Comparison of ENCODE assay signal across 8 cellular contexts in the genomic region with DNA sequence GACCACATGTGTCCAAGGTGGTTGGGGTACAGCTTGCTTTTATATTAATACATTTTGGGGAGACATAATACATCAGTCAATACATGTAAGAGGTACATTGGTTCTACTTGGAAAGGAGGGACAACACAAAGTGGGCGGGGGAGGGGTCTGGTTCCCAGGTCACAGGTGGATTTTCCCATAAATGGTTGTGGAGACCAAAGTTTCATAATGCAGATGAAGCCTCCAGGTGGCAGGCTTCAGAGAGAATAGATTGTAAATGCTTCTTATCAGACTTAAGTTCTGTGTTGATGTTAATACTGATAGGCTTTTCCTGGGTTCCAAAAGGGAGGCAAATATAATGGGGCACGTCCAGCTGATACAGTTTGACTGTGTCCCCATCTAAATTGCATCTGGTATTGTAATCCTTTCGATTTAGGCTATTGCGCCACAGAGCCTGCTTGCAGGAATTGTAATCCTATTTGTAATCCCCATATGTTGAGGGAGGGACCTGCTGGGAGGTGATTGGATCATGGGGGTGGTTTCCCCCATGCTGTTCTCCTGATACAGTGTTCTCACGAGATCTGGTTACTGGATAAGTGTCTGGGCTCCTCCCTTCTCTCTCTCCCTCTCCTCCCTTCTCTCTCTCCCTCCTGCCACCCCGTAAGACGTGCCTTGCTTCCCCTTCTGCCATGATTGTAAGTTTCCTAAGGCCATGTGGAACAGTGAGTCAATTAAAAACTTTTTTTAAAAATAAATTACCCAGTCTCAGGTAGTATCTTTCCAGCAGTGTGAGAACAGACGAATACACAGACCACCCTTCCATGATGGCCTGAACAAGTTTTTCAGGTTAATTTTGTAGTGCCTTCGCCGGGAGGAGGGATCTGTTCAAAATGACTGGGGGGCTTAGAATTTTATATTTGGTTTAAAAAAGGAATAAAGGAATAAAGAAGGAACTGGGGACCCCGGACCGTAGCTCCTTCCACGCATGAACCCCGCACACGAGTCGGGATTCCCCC. TPM values are rescaled to one million over a fixed set of nuclear protein-coding genes. Genes with fewer than 3 reads are reported as not detected.
A peak's percentile ranks its signal among the peaks of the same experiment; 100 is the strongest.
DNase-seq lines count a peak whose midpoint lies in the region; ATAC-seq, FAIRE-seq and TF ChIP-seq lines count a peak whose summit lies in the region.

No MANE protein-coding gene starts in this region.

- H2BK20ac ChIP-seq in H1 (ENCODE audit: low read length): no peak overlapping the region

- no peaks in the 10 kb centered on the region for H3K79me1 ChIP-seq in H1 (ENCODE audit: low read depth, low read length)

- H3K4me3 ChIP-seq in HAP-1 (peak overlapping the region; percentile 68), H1 (ENCODE audit: extremely low read depth in 1 of 4, insufficient read depth in 2 of 4, low read depth in 3 of 4, low read length in 4 of 4) (peak overlapping the region; percentile 74 to 90 (median 83))

- peak in 1 of 2 experiments; percentile 67; a peak in 1 of 3 replicates for TF ChIP-seq POLR2A in H1 (IDR thresholded peaks at IDR 0.05; ENCODE audit: control extremely low read depth in 1 of 2, low read depth in 2 of 2, low read length in 2 of 2)

- no peak overlapping the region for H4K5ac ChIP-seq in H1 (ENCODE audit: insufficient read length, low read depth, low read length)

- no peak overlapping the region for H2BK5ac ChIP-seq in H1 (ENCODE audit: low read depth, low read length)

- H2BK15ac ChIP-seq in H1 (ENCODE audit: low read length): no peak overlapping the region

- no peak for TF ChIP-seq RAD21 in H1 (IDR thresholded peaks at IDR 0.05 in 1 of 2, conservative IDR thresholded peaks at IDR 0.05 in 1 of 2; ENCODE audit: low read depth in 2 of 2, low read length in 2 of 2)

- FAIRE-seq in RCC 7860 (lab: Jason Lieb, UNC) (peak; percentile 54), H1 (lab: Jason Lieb, UNC) (peak; percentile 50)

- no peak overlapping the region for H2AK5ac ChIP-seq in H1 (ENCODE audit: low read depth, low read length)

- no peaks in the 10 kb centered on the region for H3K23me2 ChIP-seq in H1 (ENCODE audit: low read depth, low read length)

- POLR2A ChIA-PET in H1 (lab: Charles Lee; ENCODE audit: partially characterized antibody): interaction anchor here (0.8 to 2.1 kb wide), 12 partner anchors 8 to 463 kb away, joined by 3 to 9 read pairs (median 4); a partner anchor contains a TSS

- H3K14ac ChIP-seq in H1 (ENCODE audit: insufficient read length): no peak overlapping the region

- H3K9me3 ChIP-seq in HAP-1: peaks cover 19% of the 10 kb centered on the region
- no peaks in the 10 kb centered on the region; a peak in 1 of 4 replicates for H3K9me3 ChIP-seq in H1 (ENCODE audit: insufficient read depth in 2 of 2, low read depth in 1 of 2, low read length in 1 of 2)

- peaks cover 5% of the 10 kb centered on the region for H3K36me3 Mint-ChIP-seq in natural killer cell treated with Interleukin-12 subunit alpha and Interleukin-12 subunit beta and Interleukin-15 and Interleukin-18, amount 100 ng/mL, for 72 hours

- H3K27me3 ChIP-seq in HAP-1 (ENCODE audit: low read depth) (no peaks in the 10 kb centered on the region), H1 (replicated peaks in 1 of 4; ENCODE audit: control insufficient read depth in 3 of 4, extremely low read depth in 1 of 4, insufficient read depth in 3 of 4, low read length in 3 of 4) (peaks cover 0 to 6% (median 1%) of the 10 kb centered on the region in 4 experiments; a peak in 3 of 7 replicates)

- H4K8ac ChIP-seq in H1 (ENCODE audit: extremely low read depth, insufficient read depth, low read length): no peak overlapping the region

- in situ Hi-C loops in HAP-1 (cut with MboI; ENCODE audit: low sequenced_read_pairs): no loop called here

- H3K4me1 ChIP-seq in HAP-1 (peaks cover 3% of the 10 kb centered on the region; the same call in 1 of the 2 replicates), H1 (replicated peaks in 1 of 4; ENCODE audit: control insufficient read depth in 3 of 4, insufficient read depth in 4 of 4, low read length in 3 of 4) (peaks cover 0 to 4% (median 2%) of the 10 kb centered on the region in 4 experiments; a peak in 4 of 7 replicates)

- H3K23ac ChIP-seq in H1 (ENCODE audit: insufficient read length): no peak overlapping the region

- no peak overlapping the region for H3K27ac Mint-ChIP-seq in natural killer cell treated with Interleukin-12 subunit alpha and Interleukin-12 subunit beta and Interleukin-15 and Interleukin-18, amount 100 ng/mL, for 72 hours

- peak; percentile 43 to 56 for DNase-seq in HAP-1 (ENCODE audit: low spot score in 2 of 2)
- DNase-seq in RCC 7860 (ENCODE audit: low spot score): peak; percentile 75
- peak; percentile 44 to 57 for DNase-seq in H1 (ENCODE audit: low read depth in 1 of 2, low spot score in 2 of 2)
- no peak for DNase-seq in natural killer cell treated with Interleukin-12 subunit alpha and Interleukin-12 subunit beta and Interleukin-15 and Interleukin-18, amount 100 ng/mL, for 72 hours (ENCODE audit: low spot score)
- DNase-seq in NCI-H128 (lab: John Stamatoyannopoulos, UW; ENCODE audit: unreplicated experiment): no peak
- no peak for DNase-seq in nucleus accumbens (lab: John Stamatoyannopoulos, UW)

- H4K20me1 ChIP-seq in H1 (replicated peaks in 1 of 2; ENCODE audit: control insufficient read depth in 1 of 2, insufficient read depth in 2 of 2, low read length in 2 of 2): no peaks in the 10 kb centered on the region

- no peak overlapping the region for H3K4ac ChIP-seq in H1 (replicated peaks; ENCODE audit: insufficient read length, low read depth, low read length)

- peaks cover 15 to 25% of the 10 kb centered on the region in 2 donors for H3K27me3 Mint-ChIP-seq in natural killer cell treated with Interleukin-12 subunit alpha and Interleukin-12 subunit beta and Interleukin-15 and Interleukin-18, amount 100 ng/mL, for 72 hours

- ATAC-seq in natural killer cell treated with Interleukin-12 subunit alpha and Interleukin-12 subunit beta and Interleukin-15 and Interleukin-18, amount 100 ng/mL, for 72 hours: no peak
- ATAC-seq in HG02884 (IDR thresholded peaks at IDR 0.05; ENCODE audit: unreplicated experiment): no peak

- CTCF ChIA-PET in H1 (lab: Charles Lee; ENCODE audit: partially characterized antibody): interaction anchor here (0.9 to 1.2 kb wide), 3 partner anchors 19 to 119 kb away, joined by 3 read pairs; no protein-coding TSS in a partner anchor

- H3K4me1 Mint-ChIP-seq in natural killer cell treated with Interleukin-12 subunit alpha and Interleukin-12 subunit beta and Interleukin-15 and Interleukin-18, amount 100 ng/mL, for 72 hours (ENCODE audit: low read depth in 2 of 2): peaks cover 5 to 12% of the 10 kb centered on the region in 2 donors

- no peak overlapping the region for H2AFZ ChIP-seq in H1 (ENCODE audit: low read length)

- H3K36me3 ChIP-seq in HAP-1 (replicated peaks) (no peaks in the 10 kb centered on the region), H1 (ENCODE audit: control insufficient read depth in 2 of 4, insufficient read depth in 4 of 4, low read length in 3 of 4) (peaks cover 0 to 4% (median 0%) of the 10 kb centered on the region in 4 experiments; a peak in 1 of 8 replicates)

- H3K4me2 ChIP-seq in H1 (ENCODE audit: insufficient read depth in 1 of 2, low read depth in 2 of 2, low read length in 2 of 2): peak overlapping the region; percentile 63 to 69

- TF ChIP-seq EP300 in H1 (IDR thresholded peaks at IDR 0.05; ENCODE audit: borderline replicate concordance in 1 of 2, low read depth in 2 of 2, low read length in 2 of 2): no peak

- H2BK120ac ChIP-seq in H1 (replicated peaks; ENCODE audit: low read depth, low read length): no peak overlapping the region

- peak overlapping the region; percentile 54 to 75 (median 72); a peak in 6 of 7 replicates for H3K9ac ChIP-seq in H1 (replicated peaks in 1 of 4; ENCODE audit: extremely low read depth in 1 of 4, low read depth in 3 of 4, low read length in 3 of 4)

- H3K79me2 ChIP-seq in H1 (ENCODE audit: control insufficient read depth in 1 of 2, insufficient read depth in 2 of 2, low read length in 2 of 2): peaks cover 0 to 6% of the 10 kb centered on the region in 2 experiments; a peak in 1 of 4 replicates

- no peaks in the 10 kb centered on the region for H3K9me3 Mint-ChIP-seq in natural killer cell treated with Interleukin-12 subunit alpha and Interleukin-12 subunit beta and Interleukin-15 and Interleukin-18, amount 100 ng/mL, for 72 hours

- H3K4me3 Mint-ChIP-seq in natural killer cell treated with Interleukin-12 subunit alpha and Interleukin-12 subunit beta and Interleukin-15 and Interleukin-18, amount 100 ng/mL, for 72 hours: peak overlapping the region; percentile 53

- peak overlapping the region; percentile 76 for H3K27ac ChIP-seq in C4-2B
- H3K27ac ChIP-seq in H1 (ENCODE audit: low read depth, low read length): no peak overlapping the region

- no peak overlapping the region for H4K91ac ChIP-seq in H1 (replicated peaks; ENCODE audit: insufficient read length, low read length)

- H2BK12ac ChIP-seq in H1 (ENCODE audit: low read depth, low read length): no peak overlapping the region

- peak; percentile 31 for TF ChIP-seq CTCF in C4-2B (conservative IDR thresholded peaks at IDR 0.05)
- peak in 1 of 3 experiments; percentile 7; a peak in 1 of 4 replicates for TF ChIP-seq CTCF in H1 (IDR thresholded peaks at IDR 0.05; ENCODE audit: control extremely low read depth in 1 of 3, insufficient read depth in 1 of 3, low read depth in 1 of 3, low read length in 3 of 3)

- 20% methylated on average over 16 of the region's 16 CpGs; no CpG with 5 or more reads in 1 of the 2 experiments for WGBS in H1 (ENCODE audit: extremely low coverage in 1 of 2, insufficient coverage in 1 of 2, insufficient read length in 1 of 2, insufficient replicate concordance in 2 of 2, low coverage in 1 of 2, low lambda C conversion rate in 2 of 2, missing lambda C conversion rate in 1 of 2), 2 experiments

- H3K56ac ChIP-seq in H1 (replicated peaks; ENCODE audit: insufficient read length, low read depth, low read length): no peak overlapping the region

- H3K18ac ChIP-seq in H1 (ENCODE audit: extremely low read depth, low read length): no peak overlapping the region

TF ChIP-seq in H1, 55 proteins besides CTCF, POLR2A, EP300 and RAD21 (continues in another document):
- TF ChIP-seq CBX8 (IDR thresholded peaks at IDR 0.05; ENCODE audit: borderline replicate concordance, low read depth, low read length): no peak

RNA-seq across cellular contexts. Expression of a gene that starts 44.9 kb away (rescaled TPM):
- total RNA-seq in H1 (2021; fragmentation: NEBNext Ultra II Directional; extraction: Animal tissue kit (Norgen Biotek cat#: 25700)): 2.4 and 2.9 TPM in 2 replicates
- polyA plus RNA-seq in H1 (2011; rRNA removed): 0.73 and 0.93 TPM in 2 replicates
- polyA plus RNA-seq in H1 (2011; cell fraction: cytosol; rRNA removed): 1.0 TPM
- 0.40 TPM for polyA plus RNA-seq in H1 (2011; cell fraction: nucleus; rRNA removed)
- polyA plus RNA-seq in H1 (2012, experiment 1 of 2): 1.1 to 2.2 TPM (median 1.4 TPM) in 4 replicates
- polyA plus RNA-seq in H1 (2012, experiment 2 of 2): not detected
- 0.83 TPM for polyA plus RNA-seq in H1 (2013, experiment 1 of 2)
- polyA plus RNA-seq in H1 (2013, experiment 2 of 2): 1.1 TPM
- polyA minus RNA-seq in H1 (2011; rRNA and poly(A)+ RNA removed): 2.8 and 5.5 TPM in 2 replicates
- polyA minus RNA-seq in H1 (2011; cell fraction: cytosol; rRNA and poly(A)+ RNA removed): 3.7 TPM
- polyA minus RNA-seq in H1 (2011; cell fraction: nucleus; rRNA and poly(A)+ RNA removed): 3.0 TPM
- total RNA-seq in natural killer cell treated with Interleukin-12 subunit alpha and Interleukin-12 subunit beta and Interleukin-15 and Interleukin-18, amount 100 ng/mL, for 72 hours: 1 to 10 TPM; 2.8 to 3.2 TPM

Comparison
In these comparisons a context has a peak if more than half of its experiments do, and no peak if none do; other contexts are left out.
1. DNase-seq: peak in HAP-1 (2 of 2), RCC 7860 (single experiment) and H1 (2 of 2); none in natural killer cell treated with Interleukin-12 subunit alpha and Interleukin-12 subunit beta and Interleukin-15 and Interleukin-18, amount 100 ng/mL, for 72 hours (single experiment), NCI-H128 (single experiment) and nucleus accumbens (0 of 56).